In the genomic region with DNA sequence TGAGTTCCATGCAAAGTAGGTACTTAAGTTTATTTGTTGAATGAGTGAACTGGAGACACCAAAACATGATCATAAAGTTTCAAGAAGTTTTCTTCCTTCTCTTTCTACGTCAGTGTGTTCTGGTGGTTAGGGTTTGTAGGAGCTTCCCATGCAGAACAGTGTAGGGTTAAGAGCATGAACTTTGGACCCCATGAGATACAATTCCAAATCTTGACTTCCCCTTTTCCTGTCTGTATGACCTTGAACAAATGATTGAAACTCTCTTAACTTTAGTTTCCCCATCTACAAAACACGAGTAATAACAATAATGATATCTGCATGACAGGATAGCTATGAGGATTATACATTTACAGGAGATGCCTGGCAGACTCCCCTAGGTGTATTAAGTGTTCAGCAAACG, we compare ENCODE assay signal across 15 cellular contexts. TPM values are rescaled to one million over a fixed set of nuclear protein-coding genes. Genes with fewer than 3 reads are reported as not detected.
DNase-seq lines count a peak whose midpoint lies in the region; ATAC-seq, FAIRE-seq and TF ChIP-seq lines count a peak whose summit lies in the region.
"Had no signal": no experiment of that assay in that cellular context is flagged by ENCODE, and none has a peak within 500 bp of the region (broad histone marks: within the 10 kb centered on the region; RNA-seq: fewer than 3 reads in every experiment).

No MANE protein-coding gene starts in this region.

- H3K9me3 Mint-ChIP-seq in stimulated activated naive B cell treated with anti-CD40 and anti-IgM and Interleukin-4, amounts not matched to agents 10 μg/mL and 1 μg/mL and 100 μg/mL, for 72 hours = peaks cover 0 to 2% of the 10 kb centered on the region in 2 donors

- no peak overlapping the region for H3K4me3 Mint-ChIP-seq in stimulated activated naive B cell treated with anti-CD40 and anti-IgM and Interleukin-4, amounts not matched to agents 10 μg/mL and 1 μg/mL and 100 μg/mL, for 72 hours
- H3K4me3 Mint-ChIP-seq: brain had no signal

- no peaks in the 10 kb centered on the region for H3K36me3 Mint-ChIP-seq in stimulated activated naive B cell treated with anti-CD40 and anti-IgM and Interleukin-4, amounts not matched to agents 10 μg/mL and 1 μg/mL and 100 μg/mL, for 72 hours
- H3K36me3 Mint-ChIP-seq: brain had no signal

- no peak overlapping the region for H3K27ac Mint-ChIP-seq in stimulated activated naive B cell treated with anti-CD40 and anti-IgM and Interleukin-4, amounts not matched to agents 10 μg/mL and 1 μg/mL and 100 μg/mL, for 72 hours
- H3K27ac Mint-ChIP-seq: brain had no signal

- H3K4me1 Mint-ChIP-seq in stimulated activated naive B cell treated with anti-CD40 and anti-IgM and Interleukin-4, amounts not matched to agents 10 μg/mL and 1 μg/mL and 100 μg/mL, for 72 hours = peaks cover 11 to 18% of the 10 kb centered on the region in 2 donors

- H3K27me3 ChIP-seq in pancreas = peaks cover 0 to 4% (median 0%) of the 10 kb centered on the region in 4 donors
- H3K27me3 ChIP-seq: hepatocyte, ovary had no signal

- TF ChIP-seq CTCF in pancreas (IDR thresholded peaks at IDR 0.05) = no peak

- FAIRE-seq in GM19239 (lab: Jason Lieb, UNC) (peak; percentile 82), pancreas (lab: Jason Lieb, UNC) (no peak)
- FAIRE-seq: D721Med had no signal

- 33 to 40% methylated on average over 3 of the region's 3 CpGs for WGBS in pancreas, 2 donors

- intact Hi-C loops in pancreas (cut with DNase I) = no loop called here

- no peaks in the 10 kb centered on the region for H3K36me3 ChIP-seq in pancreas
- H3K36me3 ChIP-seq: ovary had no signal

- no peaks in the 10 kb centered on the region for H3K9me3 ChIP-seq in pancreas
- H3K9me3 ChIP-seq: ovary had no signal

- no peak overlapping the region for H3K27ac ChIP-seq in pancreas
- H3K27ac ChIP-seq: hepatocyte, ovary had no signal

- peaks cover 14 to 15% of the 10 kb centered on the region in 2 donors for H3K27me3 Mint-ChIP-seq in stimulated activated naive B cell treated with anti-CD40 and anti-IgM and Interleukin-4, amounts not matched to agents 10 μg/mL and 1 μg/mL and 100 μg/mL, for 72 hours

- H3K4me1 ChIP-seq in pancreas = no peaks in the 10 kb centered on the region

- DNase-seq in GM19239 (ENCODE audit: insufficient read length, low spot score) = no peak
- DNase-seq in stimulated activated naive B cell treated with anti-CD40 and anti-IgM and Interleukin-4, amounts not matched to agents 10 μg/mL and 1 μg/mL and 100 μg/mL, for 72 hours = no peak
- no peak for DNase-seq in NCI-H446 (lab: John Stamatoyannopoulos, UW)
- DNase-seq in pancreas = no peak
- no peak for DNase-seq in retina
- DNase-seq: mesenchymal stem cell; ovary; stimulated activated naive CD4-positive, alpha-beta T cell treated with Interleukin-2 at 50 U/mL for 16 hours had no signal

- peak; percentile 58 for ATAC-seq in HG02759 (IDR thresholded peaks at IDR 0.05; ENCODE audit: unreplicated experiment)
- peak; percentile 45 for ATAC-seq in HG03520 (IDR thresholded peaks at IDR 0.05; ENCODE audit: unreplicated experiment)
- peak; percentile 67 to 81 for ATAC-seq in stimulated activated naive B cell treated with anti-CD40 and anti-IgM and Interleukin-4, amounts not matched to agents 10 μg/mL and 1 μg/mL and 100 μg/mL, for 72 hours (replicated peaks)
- ATAC-seq in pancreas = no peak
- ATAC-seq: activated CD4-positive, CD25-positive, alpha-beta regulatory T cell treated with anti-CD3 and anti-CD28 coated beads, Interleukin-2, amount 50 U/mL, for 24 hours had no signal

- no peak overlapping the region for H3K4me3 ChIP-seq in pancreas
- H3K4me3 ChIP-seq: hepatocyte, ovary had no signal

RNA-seq across cellular contexts. Expression of a gene that starts 41.0 kb away (rescaled TPM):
- 1 to 10 TPM in 3 of 6 donors, under 1 TPM in 3; 0.37 to 6.8 (median 1.3) TPM for total RNA-seq in pancreas
- polyA plus RNA-seq in pancreas = 1 to 10 TPM in 1 of 2 donors, under 1 TPM in 1; 0.91 to 1.6 TPM
- total RNA-seq: NCI-H460 had no signal

Comparison
In these comparisons a context has a peak if more than half of its experiments do, and no peak if none do; other contexts are left out.
1. ATAC-seq: peak in HG02759 (single experiment), HG03520 (single experiment) and stimulated activated naive B cell treated with anti-CD40 and anti-IgM and Interleukin-4, amounts not matched to agents 10 μg/mL and 1 μg/mL and 100 μg/mL, for 72 hours (2 of 2); none in pancreas (0 of 4).